ENCODE assay signal across 10 cellular contexts in genomic region chr7:69695998-69696657, GRCh38.
DNase-seq lines count a peak whose midpoint lies in the region; ATAC-seq and TF ChIP-seq lines count a peak whose summit lies in the region.
"Had no signal": no experiment of that assay in that cellular context is flagged by ENCODE, and none has a peak within 500 bp of the region (broad histone marks: within the 10 kb centered on the region; RNA-seq: fewer than 3 reads in every experiment).

No MANE protein-coding gene starts in this region.

- no peak for TF ChIP-seq POLR2A in NB4 (IDR thresholded peaks at IDR 0.05; ENCODE audit: extremely low read depth, insufficient read length)

- no peaks in the 10 kb centered on the region for H3K9me3 ChIP-seq in DOHH2 (ENCODE audit: control insufficient read depth, insufficient read depth, low read length)

- H3K4me1 ChIP-seq in DOHH2 (ENCODE audit: control insufficient read depth, low read length) (peaks cover 85% of the 10 kb centered on the region), GM23338 (ENCODE audit: insufficient read depth) (no peaks in the 10 kb centered on the region)

- H3K27me3 ChIP-seq in DOHH2 (ENCODE audit: control insufficient read depth, low read length) = no peaks in the 10 kb centered on the region
- no peaks in the 10 kb centered on the region for H3K27me3 ChIP-seq in GM23338 (ENCODE audit: insufficient read depth)

- H4K20me1 ChIP-seq in DOHH2 (ENCODE audit: control insufficient read depth, insufficient read depth, low read depth, low read length) (no peaks in the 10 kb centered on the region), GM23338 (replicated peaks; ENCODE audit: insufficient read depth) (no peaks in the 10 kb centered on the region)

- H3K36me3 ChIP-seq in DOHH2 (ENCODE audit: control insufficient read depth, low read length) = peaks cover 4% of the 10 kb centered on the region
- H3K36me3 ChIP-seq in GM23338 (ENCODE audit: insufficient read depth) = no peaks in the 10 kb centered on the region

- H3K4me2 ChIP-seq in DOHH2 (ENCODE audit: low read length) = peak overlapping the region; percentile 73
- no peak overlapping the region for H3K4me2 ChIP-seq in GM23338
- H3K4me2 ChIP-seq: smooth muscle cell had no signal

- H3K4me3 Mint-ChIP-seq in GM23338 = no peak overlapping the region

- no peaks in the 10 kb centered on the region for H3K27me3 Mint-ChIP-seq in GM23338 (ENCODE audit: insufficient read depth, low read depth, poor library complexity)

- H3K79me2 ChIP-seq in DOHH2 (ENCODE audit: control insufficient read depth, low read length) (peaks cover 86% of the 10 kb centered on the region), GM23338 (replicated peaks; ENCODE audit: insufficient read depth) (no peaks in the 10 kb centered on the region)

- ATAC-seq in GM19324 (IDR thresholded peaks at IDR 0.05; ENCODE audit: low FRiP score, unreplicated experiment) (peak; percentile 95), HG02943 (IDR thresholded peaks at IDR 0.05; ENCODE audit: low read depth, unreplicated experiment) (peak; percentile 73), left ventricle myocardium superior (no peak), GM23338 (no peak)

- H3K27ac Mint-ChIP-seq in GM23338 = no peak overlapping the region

- no peak overlapping the region for H2AFZ ChIP-seq in GM23338

- H3K27ac ChIP-seq in DOHH2 (ENCODE audit: low read depth, low read length) (peak overlapping the region; percentile 95), GM23338 (ENCODE audit: low read depth) (no peak overlapping the region)

- H3K4me1 Mint-ChIP-seq in GM23338 = peaks cover 10% of the 10 kb centered on the region; the same call in 2 of the 3 replicates

- H3F3A ChIP-seq in DOHH2 (ENCODE audit: control insufficient read depth, insufficient read depth) (peaks cover 44% of the 10 kb centered on the region), GM23338 (replicated peaks; ENCODE audit: low read depth) (no peaks in the 10 kb centered on the region)

- peak; percentile 84 for DNase-seq in NB4 (ENCODE audit: low read depth)
- no peak for DNase-seq in dermis blood vessel endothelial cell
- no peak for DNase-seq in left ventricle myocardium superior
- no peak for DNase-seq in GM23338 (ENCODE audit: low spot score)
- DNase-seq in retina = no peak
- DNase-seq: activated T-cell treated with anti-CD3 and anti-CD28 coated beads for 4 hours had no signal

- H3K4me3 ChIP-seq in DOHH2 (ENCODE audit: low read length) = peak overlapping the region; percentile 59
- no peak overlapping the region for H3K4me3 ChIP-seq in NB4 (ENCODE audit: low read depth, low read length)
- no peak overlapping the region for H3K4me3 ChIP-seq in GM23338
- H3K4me3 ChIP-seq: smooth muscle cell had no signal

- H3K9me2 ChIP-seq in DOHH2 (replicated peaks; ENCODE audit: control insufficient read depth, low read length) (no peaks in the 10 kb centered on the region), GM23338 (ENCODE audit: insufficient read depth) (no peaks in the 10 kb centered on the region)

- intact Hi-C loops in left ventricle myocardium superior (cut with micrococcal nuclease) = no loop called here

- H3K9me3 Mint-ChIP-seq in GM23338 = no peaks in the 10 kb centered on the region

- H3K36me3 Mint-ChIP-seq in GM23338 (ENCODE audit: low read depth) = no peaks in the 10 kb centered on the region

- no peak for TF ChIP-seq CTCF in DOHH2 (IDR thresholded peaks at IDR 0.05; ENCODE audit: low read depth, low read length, poor library complexity, severe bottlenecking)
- TF ChIP-seq CTCF in NB4 (IDR thresholded peaks at IDR 0.05; ENCODE audit: low read depth, low read length) = no peak
- no peak for TF ChIP-seq CTCF in GM23338 (conservative IDR thresholded peaks at IDR 0.05; ENCODE audit: low read depth in 2 of 2)

TF ChIP-seq in GM23338, 12 proteins besides CTCF, POLR2A, EP300 and RAD21 (continues in another document):
- TF ChIP-seq EZH2 (IDR thresholded peaks at IDR 0.05; ENCODE audit: low read depth, unreplicated experiment) (no peak), ETS1 (IDR thresholded peaks at IDR 0.05) (no peak), NANOG (IDR thresholded peaks at IDR 0.05; ENCODE audit: borderline replicate concordance) (no peak), ZNF331 (CRISPR knock-in tag; IDR thresholded peaks at IDR 0.05; ENCODE audit: low read depth) (no peak), JUNB (IDR thresholded peaks at IDR 0.05; ENCODE audit: unreplicated experiment) (no peak), EZH2phosphoT487 (IDR thresholded peaks at IDR 0.05; ENCODE audit: unreplicated experiment) (no peak), ZNF462 (CRISPR knock-in tag; IDR thresholded peaks at IDR 0.05) (no peak)

Comparison
In these comparisons a context has a peak if more than half of its experiments do, and no peak if none do; other contexts are left out.
1. ATAC-seq: peak in GM19324 (single experiment) and HG02943 (single experiment); none in left ventricle myocardium superior (single experiment) and GM23338 (single experiment).